Comparison of ENCODE assay signal across 11 cellular contexts in the genomic region with DNA sequence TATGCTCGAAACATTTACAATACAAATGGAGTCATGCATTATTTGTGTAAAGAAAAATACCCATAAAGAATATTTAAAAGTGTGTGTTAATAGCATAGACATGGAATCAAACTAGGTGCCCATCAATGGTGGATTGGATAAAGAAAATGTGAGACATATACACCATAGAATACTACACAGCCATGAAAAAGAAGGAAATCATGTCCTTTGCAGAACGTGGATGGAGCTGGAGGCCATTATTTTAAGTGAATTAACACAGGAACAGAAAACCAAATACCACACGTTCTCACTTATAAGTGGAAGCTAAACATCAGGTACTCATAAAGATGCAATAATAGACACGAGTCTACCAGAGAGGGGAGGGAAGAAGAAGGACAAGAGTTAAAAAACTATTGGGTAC. TPM values are rescaled to one million over a fixed set of nuclear protein-coding genes. Genes with fewer than 3 reads are reported as not detected.
"Had no signal": no experiment of that assay in that cellular context is flagged by ENCODE, and none has a peak within 500 bp of the region (broad histone marks: within the 10 kb centered on the region; RNA-seq: fewer than 3 reads in every experiment).

No MANE protein-coding gene starts in this region.

- H3K27ac Mint-ChIP-seq: IgD-negative memory B cell had no signal

- ATAC-seq: HepG2 had no signal

- FAIRE-seq: HepG2, HTR-8/SVneo had no signal

- H3K4me2 ChIP-seq: KMS-11 had no signal

- H3K27ac ChIP-seq: HL-60, KMS-11 had no signal

- DNase-seq: Karpas-422, KBM-7, KG1 had no signal

- H3K9ac ChIP-seq: KMS-11 had no signal

RNA-seq across cellular contexts. Expression of gene SMIM23, which starts 22.8 kb away (rescaled TPM):
- total RNA-seq: HepG2, HT-29, HT1080, IMR-90 had no signal
- polyA plus RNA-seq: HepG2, IgD-negative memory B cell, IMR-90 had no signal
